Comparison of ENCODE assay signal across 13 cellular contexts in genomic region chr4:150072906-150073714, GRCh38. TPM values are rescaled to one million over a fixed set of nuclear protein-coding genes. Genes with fewer than 3 reads are reported as not detected.
DNase-seq lines count a peak whose midpoint lies in the region; ATAC-seq and TF ChIP-seq lines count a peak whose summit lies in the region.
"Had no signal": no experiment of that assay in that cellular context is flagged by ENCODE, and none has a peak within 500 bp of the region (broad histone marks: within the 10 kb centered on the region; RNA-seq: fewer than 3 reads in every experiment).

No MANE protein-coding gene starts in this region.

- CTCF ChIA-PET in MCF 10A (lab: Yijun Ruan, JAX) = interaction anchor here (0.6 to 0.8 kb wide), 2 partner anchors 29 to 49 kb away, joined by 3 read pairs; no protein-coding TSS in a partner anchor

- H3K36me3 ChIP-seq in breast epithelium (no peaks in the 10 kb centered on the region), aorta (ENCODE audit: control insufficient read depth in 1 of 2, insufficient read depth in 2 of 2, low read length in 1 of 2) (no peaks in the 10 kb centered on the region)
- H3K36me3 ChIP-seq: HAP-1, upper lobe of left lung had no signal

- H3K9me3 ChIP-seq in breast epithelium (no peaks in the 10 kb centered on the region), aorta (ENCODE audit: control insufficient read depth, low read length) (no peaks in the 10 kb centered on the region)
- H3K9me3 ChIP-seq: HAP-1, upper lobe of left lung had no signal

- WGBS in aorta, 2 donors = 38 to 47% methylated on average over 2 of the region's 2 CpGs

- DNase-seq in MCF 10A (ENCODE audit: unreplicated experiment) (peak; percentile 84), breast epithelium (ENCODE audit: low spot score in 2 of 2) (no peak), astrocyte of the spinal cord (ENCODE audit: low read depth, low spot score) (peak; percentile 94), inferior parietal cortex (ENCODE audit: extremely low spot score) (peak; percentile 65), aorta (no peak), COR-L47 (lab: John Stamatoyannopoulos, UW) (no peak), NCI-H2029 (lab: John Stamatoyannopoulos, UW) (no peak)
- DNase-seq: 8988T, NCI-H82, upper lobe of left lung had no signal

- in situ Hi-C loops in astrocyte of the spinal cord (cut with HindIII; ENCODE audit: low sequenced_read_pairs) = no loop called here

- H3K4me3 Mint-ChIP-seq in MCF 10A (ENCODE audit: unreplicated experiment) = no peak overlapping the region
- H3K4me3 Mint-ChIP-seq: activated naive CD4-positive, alpha-beta T cell treated with anti-CD3 and anti-CD28 coated beads, Interleukin-2, amount 50 U/mL, for 24 hours had no signal

- H3K4me1 ChIP-seq in breast epithelium (peaks cover 0 to 6% of the 10 kb centered on the region in 2 donors), aorta (ENCODE audit: control insufficient read depth in 1 of 2, insufficient read depth in 2 of 2, low read length in 2 of 2) (peaks cover 0 to 2% of the 10 kb centered on the region in 2 donors)
- H3K4me1 ChIP-seq: HAP-1 had no signal

- TF ChIP-seq POLR2A in breast epithelium (IDR thresholded peaks at IDR 0.05) = no peak

- BruUV-seq in MCF 10A (replicated peaks; lab: Mats Ljungman, UMichigan) = no TSS peak

- no peak overlapping the region for H3K27ac ChIP-seq in breast epithelium
- no peak overlapping the region for H3K27ac ChIP-seq in aorta (ENCODE audit: low read depth in 1 of 2, low read length in 2 of 2)
- H3K27ac ChIP-seq: upper lobe of left lung had no signal

- H3K27ac Mint-ChIP-seq in MCF 10A (ENCODE audit: low read depth, unreplicated experiment) = no peak overlapping the region
- H3K27ac Mint-ChIP-seq: activated naive CD4-positive, alpha-beta T cell treated with anti-CD3 and anti-CD28 coated beads, Interleukin-2, amount 50 U/mL, for 24 hours had no signal

- H3K27me3 ChIP-seq in breast epithelium (no peaks in the 10 kb centered on the region), aorta (ENCODE audit: control insufficient read depth in 1 of 2, insufficient read depth in 2 of 2, low read length in 1 of 2) (no peaks in the 10 kb centered on the region)

- peak; percentile 47 for ATAC-seq in aorta (ENCODE audit: low FRiP score)
- no peak for ATAC-seq in HG03097 (IDR thresholded peaks at IDR 0.05; ENCODE audit: low FRiP score, unreplicated experiment)

- H3K4me3 ChIP-seq in breast epithelium (no peak overlapping the region), astrocyte of the spinal cord (ENCODE audit: low read depth, low read length) (no peak overlapping the region), aorta (ENCODE audit: low read length in 2 of 2) (no peak overlapping the region)
- H3K4me3 ChIP-seq: HAP-1, upper lobe of left lung had no signal

- no peaks in the 10 kb centered on the region for H3K36me3 Mint-ChIP-seq in MCF 10A (ENCODE audit: insufficient read depth, unreplicated experiment)
- H3K36me3 Mint-ChIP-seq: activated naive CD4-positive, alpha-beta T cell treated with anti-CD3 and anti-CD28 coated beads, Interleukin-2, amount 50 U/mL, for 24 hours had no signal

- intact Hi-C loops in MCF 10A (cut with micrococcal nuclease) = no loop called here
- intact Hi-C loops in breast epithelium (cut with DNase I; ENCODE audit: low total_unique reads) = no loop called here
- intact Hi-C loops in aorta (cut with DNase I) = no loop called here

- POLR2A ChIA-PET in MCF 10A (lab: Yijun Ruan, JAX) = interaction anchor here (0.5 to 0.9 kb wide), 2 partner anchors 49 to 788 kb away, joined by 3 to 4 read pairs; no protein-coding TSS in a partner anchor

- H3K27me3 Mint-ChIP-seq in MCF 10A (ENCODE audit: insufficient read depth, unreplicated experiment) = no peaks in the 10 kb centered on the region

- no peaks in the 10 kb centered on the region for H3K9me3 Mint-ChIP-seq in MCF 10A (ENCODE audit: unreplicated experiment)

- TF ChIP-seq CTCF in MCF 10A (IDR thresholded peaks at IDR 0.05; ENCODE audit: unreplicated experiment) = no peak
- no peak for TF ChIP-seq CTCF in breast epithelium (IDR thresholded peaks at IDR 0.05)
- no peak for TF ChIP-seq CTCF in astrocyte of the spinal cord (IDR thresholded peaks at IDR 0.05; ENCODE audit: low read depth, low read length)

- peaks cover 8% of the 10 kb centered on the region for H3K4me1 Mint-ChIP-seq in MCF 10A (ENCODE audit: insufficient read depth, unreplicated experiment)
- H3K4me1 Mint-ChIP-seq: activated naive CD4-positive, alpha-beta T cell treated with anti-CD3 and anti-CD28 coated beads, Interleukin-2, amount 50 U/mL, for 24 hours had no signal

RNA-seq across cellular contexts. Expression of gene DCLK2, which starts 5.1 kb away (rescaled TPM):
- 0.98 and 1.2 TPM in 2 replicates for total RNA-seq in MCF 10A (2022)
- 1 to 10 TPM; 3.4 to 5.2 (median 4.0) TPM for total RNA-seq in breast epithelium
- 10 to 100 TPM; 16.0 to 17.9 TPM for total RNA-seq in aorta
- polyA plus RNA-seq in aorta = 1 to 10 TPM; 2.4 to 9.3 TPM

Comparison
In these comparisons a context has a peak if more than half of its experiments do, and no peak if none do; other contexts are left out.
1. DNase-seq: peak in MCF 10A (single experiment), astrocyte of the spinal cord (single experiment) and inferior parietal cortex (single experiment); none in breast epithelium (0 of 2), aorta (0 of 2), COR-L47 (single experiment) and NCI-H2029 (single experiment).